ENCODE assay signal across 8 cellular contexts in genomic region chr9:95772320-95773060, GRCh38.
DNase-seq lines count a peak whose midpoint lies in the region; TF ChIP-seq lines count a peak whose summit lies in the region.

No MANE protein-coding gene starts in this region.

- DNase-seq in BJ (ENCODE audit: low read depth), result peak; percentile 35
- DNase-seq in NT2/D1 (ENCODE audit: low read depth, low spot score), result peak; percentile 66
- peak; percentile 41 for DNase-seq in fibroblast of gingiva (ENCODE audit: low read depth)
- no peak for DNase-seq in NCI-H146 treated with DMSO at 0.1 percent for 48 hours (lab: John Stamatoyannopoulos, UW; ENCODE audit: unreplicated experiment)
- no peak for DNase-seq in putamen (ENCODE audit: low spot score)
- DNase-seq in kidney glomerular epithelial cell (lab: John Stamatoyannopoulos, UW), result no peak
- DNase-seq in T-helper 9 cell, result no peak

- peak overlapping the region; percentile 98 to 99 (median 98) for H3K27ac Mint-ChIP-seq in nephron

- H3K27me3 Mint-ChIP-seq in nephron (ENCODE audit: low read depth), result peaks cover 6% of the 10 kb centered on the region

- H3K4me3 Mint-ChIP-seq in nephron, result peak overlapping the region; percentile 20 to 63 (median 61)

- peaks cover 58% of the 10 kb centered on the region for H3K4me1 Mint-ChIP-seq in nephron

- 0 out of 2 replicates have a peak, but pooled peaks cover 3% of the 10 kb centered on the region for H3K9me3 ChIP-seq in NT2/D1 (ENCODE audit: insufficient read depth, low read length)

- no peaks in the 10 kb centered on the region for H3K36me3 Mint-ChIP-seq in nephron (ENCODE audit: low read depth)

- CTCF ChIA-PET in BJ (lab: Yijun Ruan, JAX), result interaction anchor here (0.6 kb wide), 1 partner anchor 16 kb away, joined by 3 read pairs; no protein-coding TSS in a partner anchor

- H3K27me3 ChIP-seq in BJ (ENCODE audit: control insufficient read depth, insufficient read depth, low read length) (peaks cover 20% of the 10 kb centered on the region), NT2/D1 (ENCODE audit: insufficient read depth, insufficient read length) (peaks cover 12% of the 10 kb centered on the region)

- no peaks in the 10 kb centered on the region for H3K36me3 ChIP-seq in BJ (ENCODE audit: control insufficient read depth, insufficient read depth, low read length)
- H3K36me3 ChIP-seq in NT2/D1 (ENCODE audit: insufficient read depth, insufficient read length, low read length), result peaks cover 3% of the 10 kb centered on the region

- POLR2A ChIA-PET in BJ (lab: Charles Lee), result no interaction called here

- H3K4me1 ChIP-seq in NT2/D1 (ENCODE audit: insufficient read depth, insufficient read length), result no peaks in the 10 kb centered on the region

- peak overlapping the region; percentile 46 for H3K9ac ChIP-seq in NT2/D1 (ENCODE audit: insufficient read length, low read depth)

- no peaks in the 10 kb centered on the region for H3K9me3 Mint-ChIP-seq in nephron

- TF ChIP-seq CTCF in BJ (IDR thresholded peaks at IDR 0.05; ENCODE audit: insufficient read depth, low read depth, low read length) (0 out of 2 replicates have a peak, but pooled peaks have one; percentile 19), nephron (IDR thresholded peaks at IDR 0.05; ENCODE audit: unreplicated experiment in 3 of 3) (no peak)

- H3K4me3 ChIP-seq in BJ (ENCODE audit: low read depth, low read length) (no peak overlapping the region), NT2/D1 (ENCODE audit: insufficient read length, low read depth) (peak overlapping the region; percentile 8)

Comparison
In these comparisons a context has a peak if more than half of its experiments do, and no peak if none do; other contexts are left out.
1. DNase-seq: peak in BJ (single experiment), NT2/D1 (single experiment) and fibroblast of gingiva (single experiment); none in NCI-H146 treated with DMSO at 0.1 percent for 48 hours (single experiment), putamen (single experiment), kidney glomerular epithelial cell (single experiment) and T-helper 9 cell (single experiment).